ENCODE assay signal across 13 cellular contexts in the genomic region with DNA sequence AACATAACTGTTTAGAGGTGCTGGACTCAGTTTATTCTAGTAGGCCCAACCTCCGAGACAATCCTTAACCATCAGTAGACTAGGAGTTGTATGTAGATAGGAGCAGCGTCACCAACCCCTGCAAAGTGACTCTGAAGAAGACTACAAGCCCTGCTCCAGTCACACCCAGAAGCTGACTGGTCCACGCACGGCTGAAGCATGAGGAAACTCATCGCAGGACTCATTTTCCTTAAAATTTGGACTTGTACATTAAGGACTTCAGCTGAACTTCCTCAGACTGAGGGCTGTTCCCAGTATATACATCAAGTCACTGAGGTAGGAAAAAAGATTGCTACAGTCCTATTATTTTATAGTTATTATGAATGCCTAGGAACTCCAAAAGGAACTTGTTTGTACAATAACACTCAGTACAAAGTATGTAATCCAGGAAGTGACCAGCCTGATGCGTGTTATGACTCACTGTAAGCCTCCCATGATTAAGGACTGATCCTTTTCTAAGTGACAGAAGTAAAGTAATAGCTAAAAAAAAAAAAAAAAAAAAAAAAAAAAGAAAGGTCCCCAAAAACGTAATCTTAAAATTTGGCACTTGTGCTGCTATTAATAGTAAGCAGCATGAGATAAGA.
DNase-seq lines count a peak whose midpoint lies in the region; ATAC-seq, FAIRE-seq and TF ChIP-seq lines count a peak whose summit lies in the region.
"Had no signal": no experiment of that assay in that cellular context is flagged by ENCODE, and none has a peak within 500 bp of the region (broad histone marks: within the 10 kb centered on the region; RNA-seq: fewer than 3 reads in every experiment).

No MANE protein-coding gene starts in this region.

- in situ Hi-C loops in ACHN (cut with HindIII; ENCODE audit: low pct_ligation_motif_present, low pct_unique_long_range_greater_than_20kb, low sequenced_read_pairs), result no loop called here

- peak overlapping the region; percentile 61; the same call in 1 of the 2 replicates for H3K27ac ChIP-seq in RWPE1
- H3K27ac ChIP-seq: KMS-11, right lobe of liver, SJCRH30 had no signal

- CTCF ChIA-PET in RWPE1 (lab: Yijun Ruan, JAX), result no interaction called here

- DNase-seq in ACHN (peak; percentile 84), H54 (ENCODE audit: insufficient read length, low spot score) (peak; percentile 4), RWPE1 (ENCODE audit: low spot score) (peak; percentile 63), foreskin melanocyte (peak; percentile 75), NCI-H146 (lab: John Stamatoyannopoulos, UW) (no peak), HuH-7 (ENCODE audit: low spot score) (no peak)
- DNase-seq: BE2C, head of caudate nucleus, right lobe of liver had no signal

- ATAC-seq in GM21447 (IDR thresholded peaks at IDR 0.05; ENCODE audit: unreplicated experiment), result no peak
- no peak for ATAC-seq in HG03521 (IDR thresholded peaks at IDR 0.05; ENCODE audit: unreplicated experiment)

- peak; percentile 33 for FAIRE-seq in H54 (lab: Jason Lieb, UNC)

- no peak for TF ChIP-seq CTCF in RWPE1 (conservative IDR thresholded peaks at IDR 0.05; ENCODE audit: low read depth)

- POLR2A ChIA-PET in RWPE1 (lab: Yijun Ruan, JAX; ENCODE audit: low non-redundant PET), result no interaction called here

- no peak for TF ChIP-seq POLR2A in H54 (IDR thresholded peaks at IDR 0.05; ENCODE audit: low read depth, low read length)

Comparison
In these comparisons a context has a peak if more than half of its experiments do, and no peak if none do; other contexts are left out.
1. DNase-seq: peak in ACHN (single experiment), H54 (single experiment), RWPE1 (single experiment) and foreskin melanocyte (single experiment); none in NCI-H146 (single experiment) and HuH-7 (single experiment).